In genomic region chr6:42819803-42820508, GRCh38 we compare ENCODE assay signal across 8 cellular contexts. TPM values are rescaled to one million over a fixed set of nuclear protein-coding genes. Genes with fewer than 3 reads are reported as not detected.
A peak's percentile ranks its signal among the peaks of the same experiment; 100 is the strongest.
DNase-seq lines count a peak whose midpoint lies in the region; ATAC-seq and TF ChIP-seq lines count a peak whose summit lies in the region.

No MANE protein-coding gene starts in this region.

- H3K9me3 Mint-ChIP-seq in activated naive CD8-positive, alpha-beta T cell treated with anti-CD3 and anti-CD28 coated beads for 36 hours: no peaks in the 10 kb centered on the region

- peaks cover 5 to 13% of the 10 kb centered on the region in 2 donors for H3K4me1 ChIP-seq in lung (ENCODE audit: control insufficient read depth in 2 of 2, insufficient read depth in 2 of 2, low read length in 2 of 2)

- ATAC-seq in lung (ENCODE audit: insufficient read depth, low FRiP score) (peak; percentile 77), GM18517 (IDR thresholded peaks at IDR 0.05; ENCODE audit: unreplicated experiment) (no peak), HG02885 (IDR thresholded peaks at IDR 0.05; ENCODE audit: poor library complexity, unreplicated experiment) (no peak)

- peaks cover 4 to 8% of the 10 kb centered on the region in 2 donors for H3K36me3 ChIP-seq in lung (ENCODE audit: control insufficient read depth in 2 of 2, insufficient read depth in 2 of 2, low read length in 2 of 2)

- H3K27me3 Mint-ChIP-seq in activated naive CD8-positive, alpha-beta T cell treated with anti-CD3 and anti-CD28 coated beads for 36 hours: no peaks in the 10 kb centered on the region

- WGBS in lung, 2 donors: 86 to 93% methylated on average over 3 of the region's 3 CpGs

- peak; percentile 49 for TF ChIP-seq CTCF in AG10803 (conservative IDR thresholded peaks at IDR 0.05; ENCODE audit: low read length)
- TF ChIP-seq CTCF in HFF-Myc (IDR thresholded peaks at IDR 0.05; ENCODE audit: low read depth, low read length, missing control alignments): peak; percentile 9
- TF ChIP-seq CTCF in lung (IDR thresholded peaks at IDR 0.05; ENCODE audit: control extremely low read depth, extremely low read depth): no peak

- peak; percentile 41 for DNase-seq in AG10803 (ENCODE audit: low read depth)
- no peak for DNase-seq in HFF-Myc (ENCODE audit: extremely low read depth, low read depth)
- no peak for DNase-seq in activated naive CD8-positive, alpha-beta T cell treated with anti-CD3 and anti-CD28 coated beads for 36 hours
- DNase-seq in lung (ENCODE audit: low spot score): peak; percentile 35
- no peak for DNase-seq in UCSD-AML1 (lab: John Stamatoyannopoulos, UW; ENCODE audit: unreplicated experiment)
- DNase-seq in NCI-H1930 (lab: John Stamatoyannopoulos, UW): no peak

- H3K9me3 ChIP-seq in lung (ENCODE audit: control insufficient read depth in 2 of 2, insufficient read depth in 1 of 2, low read length in 1 of 2): no peaks in the 10 kb centered on the region

- H3K4me3 ChIP-seq in AG10803 (ENCODE audit: low read length) (no peak overlapping the region), HFF-Myc (replicated peaks; ENCODE audit: low read depth, low read length) (no peak overlapping the region), lung (no peak overlapping the region)

- H3K4me1 Mint-ChIP-seq in activated naive CD8-positive, alpha-beta T cell treated with anti-CD3 and anti-CD28 coated beads for 36 hours: peaks cover 30% of the 10 kb centered on the region

- H3K36me3 Mint-ChIP-seq in activated naive CD8-positive, alpha-beta T cell treated with anti-CD3 and anti-CD28 coated beads for 36 hours: peaks cover 5% of the 10 kb centered on the region

- no peak overlapping the region for H3K4me3 Mint-ChIP-seq in activated naive CD8-positive, alpha-beta T cell treated with anti-CD3 and anti-CD28 coated beads for 36 hours

- peak overlapping the region; percentile 77 for H3K27ac Mint-ChIP-seq in activated naive CD8-positive, alpha-beta T cell treated with anti-CD3 and anti-CD28 coated beads for 36 hours

- no peak overlapping the region for H3K27ac ChIP-seq in lung (ENCODE audit: low read depth in 1 of 2, low read length in 1 of 2)

- no peaks in the 10 kb centered on the region for H3K27me3 ChIP-seq in lung (ENCODE audit: control insufficient read depth, insufficient read depth)

RNA-seq across cellular contexts. Expression of gene BICRAL, which starts 38.1 kb away (rescaled TPM):
- total RNA-seq in activated naive CD8-positive, alpha-beta T cell treated with anti-CD3 and anti-CD28 coated beads for 36 hours: 10 to 100 TPM; 10.6 to 10.7 TPM
- 10 to 100 TPM; 14.6 to 18.6 TPM for total RNA-seq in lung
- polyA plus RNA-seq in lung: 1 to 10 TPM; 2.8 to 6.8 TPM

RNA-seq across cellular contexts. Expression of gene RPL7L1, which starts 59.5 kb away (rescaled TPM):
- 100 to 1,000 TPM; 193 to 200 TPM for total RNA-seq in activated naive CD8-positive, alpha-beta T cell treated with anti-CD3 and anti-CD28 coated beads for 36 hours
- 10 to 100 TPM; 66.1 to 98.7 TPM for total RNA-seq in lung
- polyA plus RNA-seq in lung: 10 to 100 TPM; 39.3 to 57.6 TPM

Comparison
In these comparisons a context has a peak if more than half of its experiments do, and no peak if none do; other contexts are left out.
1. DNase-seq: peak in AG10803 (single experiment) and lung (single experiment); none in HFF-Myc (single experiment), activated naive CD8-positive, alpha-beta T cell treated with anti-CD3 and anti-CD28 coated beads for 36 hours (single experiment), UCSD-AML1 (single experiment) and NCI-H1930 (0 of 2).